In the genomic region with DNA sequence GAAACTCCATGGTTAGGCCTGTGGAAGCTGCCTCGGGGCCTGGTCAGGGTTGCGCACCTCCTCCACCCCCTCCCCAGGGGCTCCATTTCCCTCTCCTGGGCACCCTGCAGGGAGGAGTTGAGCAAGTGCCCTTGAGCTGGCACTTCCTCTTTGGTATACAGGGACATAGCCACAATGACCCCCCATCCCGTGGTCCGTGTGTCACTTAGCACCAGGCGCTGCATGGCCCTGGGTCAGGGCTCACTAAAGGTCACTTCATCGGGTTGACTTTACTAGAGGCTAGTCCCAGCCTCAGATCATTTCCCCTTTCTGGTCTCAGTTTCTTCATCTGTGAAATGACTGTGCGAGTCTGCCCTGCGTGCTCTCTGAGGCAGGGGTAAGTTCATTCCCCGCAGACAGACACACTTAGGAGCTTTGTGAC, we compare ENCODE assay signal across 8 cellular contexts. TPM values are rescaled to one million over a fixed set of nuclear protein-coding genes. Genes with fewer than 3 reads are reported as not detected.
DNase-seq lines count a peak whose midpoint lies in the region; ATAC-seq, FAIRE-seq and TF ChIP-seq lines count a peak whose summit lies in the region.

No MANE protein-coding gene starts in this region.

- H2AFZ ChIP-seq in astrocyte (ENCODE audit: low read depth, low read length) (no peak overlapping the region), neural progenitor cell (replicated peaks) (no peak overlapping the region)

- peak; percentile 45 for ATAC-seq in HG03095 (IDR thresholded peaks at IDR 0.05; ENCODE audit: unreplicated experiment)

- H3F3A ChIP-seq in neural progenitor cell (ENCODE audit: low read depth): peaks cover 21% of the 10 kb centered on the region

- H3K9me3 Mint-ChIP-seq in astrocyte (ENCODE audit: unreplicated experiment): no peaks in the 10 kb centered on the region
- H3K9me3 Mint-ChIP-seq in neural progenitor cell: no peaks in the 10 kb centered on the region

- peaks cover 72% of the 10 kb centered on the region for H4K20me1 ChIP-seq in astrocyte (ENCODE audit: insufficient read depth, low read length)
- H4K20me1 ChIP-seq in neural progenitor cell (ENCODE audit: low read depth): peaks cover 57% of the 10 kb centered on the region

- peak; percentile 92 for FAIRE-seq in GM19239 (lab: Jason Lieb, UNC)
- no peak for FAIRE-seq in astrocyte (lab: Jason Lieb, UNC)

- peaks cover 2% of the 10 kb centered on the region for H3K36me3 Mint-ChIP-seq in astrocyte (ENCODE audit: low read depth, unreplicated experiment)
- H3K36me3 Mint-ChIP-seq in neural progenitor cell: no peaks in the 10 kb centered on the region

- H3K4me2 ChIP-seq in astrocyte (ENCODE audit: low read length) (no peak overlapping the region), neural progenitor cell (no peak overlapping the region)

- H3K4me3 ChIP-seq in astrocyte (ENCODE audit: insufficient read depth, low read depth, low read length): no peak overlapping the region
- H3K4me3 ChIP-seq in subcutaneous abdominal adipose tissue (ENCODE audit: low read depth in 1 of 5, low read length in 5 of 5): no peak overlapping the region
- no peak overlapping the region for H3K4me3 ChIP-seq in MG63
- H3K4me3 ChIP-seq in neural progenitor cell: no peak overlapping the region

- no peaks in the 10 kb centered on the region for H3K27me3 ChIP-seq in astrocyte (ENCODE audit: insufficient read depth, low read length)
- H3K27me3 ChIP-seq in subcutaneous abdominal adipose tissue (ENCODE audit: control insufficient read depth in 5 of 5, insufficient read depth in 4 of 5, low read length in 5 of 5): no peaks in the 10 kb centered on the region
- H3K27me3 ChIP-seq in MG63: no peaks in the 10 kb centered on the region
- no peaks in the 10 kb centered on the region for H3K27me3 ChIP-seq in neural progenitor cell

- DNase-seq in GM19239 (ENCODE audit: insufficient read length, low spot score): peak; percentile 74
- no peak for DNase-seq in astrocyte (ENCODE audit: low read depth)
- no peak for DNase-seq in OCI-M1 (lab: John Stamatoyannopoulos, UW)
- no peak for DNase-seq in MG63
- DNase-seq in neural progenitor cell (ENCODE audit: low spot score): no peak
- no peak for DNase-seq in SHP77 treated with DMSO at 0.1 percent for 48 hours (lab: John Stamatoyannopoulos, UW)

- H3K27ac Mint-ChIP-seq in astrocyte (ENCODE audit: unreplicated experiment): no peak overlapping the region
- no peak overlapping the region for H3K27ac Mint-ChIP-seq in neural progenitor cell

- H3K9ac ChIP-seq in astrocyte (ENCODE audit: low read length): no peak overlapping the region
- peak overlapping the region in 2 of 5 donors; percentile 12 to 50 for H3K9ac ChIP-seq in subcutaneous abdominal adipose tissue (ENCODE audit: low read length in 5 of 5)
- H3K9ac ChIP-seq in neural progenitor cell: no peak overlapping the region

- H3K9me3 ChIP-seq in astrocyte (ENCODE audit: insufficient read depth, low read depth, low read length) (no peaks in the 10 kb centered on the region), subcutaneous abdominal adipose tissue (ENCODE audit: control insufficient read depth in 5 of 5, low read length in 5 of 5) (no peaks in the 10 kb centered on the region), MG63 (no peaks in the 10 kb centered on the region), neural progenitor cell (ENCODE audit: low read depth) (no peaks in the 10 kb centered on the region)

- H3K79me2 ChIP-seq in astrocyte (ENCODE audit: insufficient read depth, low read length) (peaks cover 95% of the 10 kb centered on the region), neural progenitor cell (ENCODE audit: low read depth) (peaks cover 97% of the 10 kb centered on the region)

- H3K4me3 Mint-ChIP-seq in astrocyte (ENCODE audit: unreplicated experiment) (peak overlapping the region; percentile 50), neural progenitor cell (no peak overlapping the region)

- H3K36me3 ChIP-seq in astrocyte (ENCODE audit: insufficient read depth, low read length) (no peaks in the 10 kb centered on the region), subcutaneous abdominal adipose tissue (ENCODE audit: control insufficient read depth in 5 of 5, insufficient read depth in 5 of 5, low read length in 5 of 5) (peaks cover 0 to 2% (median 0%) of the 10 kb centered on the region in 5 donors), MG63 (peaks cover 65% of the 10 kb centered on the region), neural progenitor cell (no peaks in the 10 kb centered on the region)

- peaks cover 73% of the 10 kb centered on the region for H3K4me1 ChIP-seq in astrocyte (ENCODE audit: insufficient read depth, low read length)
- H3K4me1 ChIP-seq in subcutaneous abdominal adipose tissue (ENCODE audit: control insufficient read depth in 5 of 5, insufficient read depth in 5 of 5, low read length in 5 of 5): peaks cover 14 to 93% (median 92%) of the 10 kb centered on the region in 5 donors
- peaks cover 34% of the 10 kb centered on the region for H3K4me1 ChIP-seq in neural progenitor cell

- TF ChIP-seq CTCF in astrocyte (IDR thresholded peaks at IDR 0.05; ENCODE audit: insufficient read depth, low read depth, low read length): no peak
- TF ChIP-seq CTCF in neural progenitor cell (IDR thresholded peaks at IDR 0.05): no peak

- H3K4me1 Mint-ChIP-seq in astrocyte (ENCODE audit: low read depth, unreplicated experiment) (peaks cover 55% of the 10 kb centered on the region), neural progenitor cell (peaks cover 50% of the 10 kb centered on the region)

- H3K27ac ChIP-seq in astrocyte (ENCODE audit: low read depth, low read length) (no peak overlapping the region), subcutaneous abdominal adipose tissue (ENCODE audit: low read depth, low read length) (peak overlapping the region; percentile 97), neural progenitor cell (no peak overlapping the region)

- H3K27me3 Mint-ChIP-seq in astrocyte (ENCODE audit: low read depth, unreplicated experiment): no peaks in the 10 kb centered on the region
- H3K27me3 Mint-ChIP-seq in neural progenitor cell (ENCODE audit: insufficient read depth, low read depth): peaks cover 2% of the 10 kb centered on the region

RNA-seq across cellular contexts. Expression of a gene that starts 16.1 kb away (rescaled TPM):
- total RNA-seq in astrocyte (151 and 185 TPM in 2 replicates), neural progenitor cell (ENCODE audit: low replicate concordance) (17.2 and 25.6 TPM in 2 replicates)
- 133 and 193 TPM in 2 replicates for total RNA-seq in MG63 (2014; rRNA removed; shearing (Covaris generic); ENCODE audit: low replicate concordance)
